Comparison of ENCODE assay signal across 33 cellular contexts in genomic region chr1:62212411-62212810, GRCh38. TPM values are rescaled to one million over a fixed set of nuclear protein-coding genes. Genes with fewer than 3 reads are reported as not detected.
"Had no signal": no experiment of that assay in that cellular context is flagged by ENCODE, and none has a peak within 500 bp of the region (broad histone marks: within the 10 kb centered on the region; RNA-seq: fewer than 3 reads in every experiment).

No MANE protein-coding gene starts in this region.

- DNase-seq: naive thymus-derived CD4-positive, alpha-beta T cell; natural killer cell; occipital lobe; ovary; psoas muscle; right cardiac atrium; right lobe of liver; stimulated activated CD4-positive, alpha-beta T cell treated with anti-CD3 and anti-CD28 coated beads, Interleukin-12 subunit alpha, Interleukin-12 subunit beta, amount 100 ng/mL, for 4 hours; stimulated activated CD4-positive, alpha-beta T cell treated with anti-CD3 and anti-CD28 coated beads, Interleukin-1b, Interleukin-23, amount 100 ng/mL, for 48 hours; stimulated activated CD4-positive, alpha-beta T cell treated with anti-CD3 and anti-CD28 coated beads, Interleukin-4, amount 100 ng/mL, for 1 hour; stimulated activated CD4-positive, alpha-beta T cell treated with anti-CD3 and anti-CD28 coated beads, Interleukin-4, amount 100 ng/mL, for 4 hours; stimulated activated CD8-positive, alpha-beta memory T cell treated with anti-CD3 and anti-CD28 coated beads, Interleukin-4, amount 100 ng/mL, for 48 hours; stimulated activated naive CD4-positive, alpha-beta T cell; stimulated activated naive CD8-positive, alpha-beta T cell treated with anti-CD3 and anti-CD28 coated beads, Interleukin-15, amount 100 ng/mL, for 72 hours; stimulated activated naive CD8-positive, alpha-beta T cell treated with anti-CD3 and anti-CD28 coated beads, Interleukin-15, Interleukin-2, amounts not matched to agents 100 U/mL and 50 U/mL, for 24 hours; substantia nigra; testis; trophoblast cell; upper lobe of left lung had no signal

- ATAC-seq: naive thymus-derived CD4-positive, alpha-beta T cell; natural killer cell; psoas muscle; right cardiac atrium; right lobe of liver; stimulated activated memory B cell treated with anti-CD40 and anti-IgM and Interleukin-4, amounts not matched to agents 10 μg/mL and 1 μg/mL and 100 μg/mL, for 72 hours; stimulated activated naive CD8-positive, alpha-beta T cell treated with anti-CD3 and anti-CD28 coated beads, Interleukin-15, amount 100 ng/mL, for 72 hours; stimulated activated naive CD8-positive, alpha-beta T cell treated with anti-CD3 and anti-CD28 coated beads, Interleukin-15, Interleukin-2, amounts not matched to agents 100 U/mL and 50 U/mL, for 24 hours had no signal

- H3K4me1 Mint-ChIP-seq: natural killer cell; nephron; neural progenitor cell; stimulated activated memory B cell treated with anti-CD40 and anti-IgM and Interleukin-4, amounts not matched to agents 10 μg/mL and 1 μg/mL and 100 μg/mL, for 72 hours had no signal

- H3K27ac ChIP-seq: neural progenitor cell, ovary, parathyroid adenoma, psoas muscle, right lobe of liver, skin epidermis, spleen, suprapubic skin, testis, tibial nerve, upper lobe of left lung, vagina had no signal

- H3K4me1 ChIP-seq: neural progenitor cell, parathyroid adenoma, psoas muscle, right lobe of liver, spleen, suprapubic skin, testis, tibial nerve, upper lobe of left lung, vagina had no signal

- FAIRE-seq: urothelium cell line had no signal

- H3K4me3 ChIP-seq: neural progenitor cell, ovary, psoas muscle, right lobe of liver, skin epidermis, smooth muscle cell, spleen, suprapubic skin, testis, tibial nerve, upper lobe of left lung, vagina had no signal

- H3K79me2 ChIP-seq: parathyroid adenoma had no signal

- H3K9me3 ChIP-seq: ovary, psoas muscle, testis had no signal

- H2AFZ ChIP-seq: neural progenitor cell, parathyroid adenoma had no signal

- H3K9ac ChIP-seq: neural progenitor cell, parathyroid adenoma had no signal

- H3K36me3 ChIP-seq: ovary, right lobe of liver, suprapubic skin, upper lobe of left lung, vagina had no signal

- H3K27me3 Mint-ChIP-seq: naive thymus-derived CD4-positive, alpha-beta T cell; stimulated activated naive CD8-positive, alpha-beta T cell treated with anti-CD3 and anti-CD28 coated beads, Interleukin-15, amount 100 ng/mL, for 72 hours had no signal

- H3K27me3 ChIP-seq: neural progenitor cell, ovary, right lobe of liver, spleen, suprapubic skin, testis, tibial nerve, upper lobe of left lung, vagina had no signal

- H3K4me3 Mint-ChIP-seq: naive thymus-derived CD4-positive, alpha-beta T cell; natural killer cell; nephron; neural progenitor cell; stimulated activated memory B cell treated with anti-CD40 and anti-IgM and Interleukin-4, amounts not matched to agents 10 μg/mL and 1 μg/mL and 100 μg/mL, for 72 hours; stimulated activated naive CD8-positive, alpha-beta T cell treated with anti-CD3 and anti-CD28 coated beads, Interleukin-15, amount 100 ng/mL, for 72 hours had no signal

- H3K4me2 ChIP-seq: neural progenitor cell, smooth muscle cell had no signal

- H3K27ac Mint-ChIP-seq: naive thymus-derived CD4-positive, alpha-beta T cell; natural killer cell; nephron; neural progenitor cell; stimulated activated memory B cell treated with anti-CD40 and anti-IgM and Interleukin-4, amounts not matched to agents 10 μg/mL and 1 μg/mL and 100 μg/mL, for 72 hours; stimulated activated naive CD8-positive, alpha-beta T cell treated with anti-CD3 and anti-CD28 coated beads, Interleukin-15, amount 100 ng/mL, for 72 hours had no signal

RNA-seq across cellular contexts. Expression of gene L1TD1, which starts 17.8 kb away (rescaled TPM):
- total RNA-seq: occipital lobe, osteoblast, ureter, vagina had no signal
- polyA plus RNA-seq: naive thymus-derived CD4-positive, alpha-beta T cell; neural cell had no signal
